11 cellular contexts compared by ENCODE assay signal in the genomic region with DNA sequence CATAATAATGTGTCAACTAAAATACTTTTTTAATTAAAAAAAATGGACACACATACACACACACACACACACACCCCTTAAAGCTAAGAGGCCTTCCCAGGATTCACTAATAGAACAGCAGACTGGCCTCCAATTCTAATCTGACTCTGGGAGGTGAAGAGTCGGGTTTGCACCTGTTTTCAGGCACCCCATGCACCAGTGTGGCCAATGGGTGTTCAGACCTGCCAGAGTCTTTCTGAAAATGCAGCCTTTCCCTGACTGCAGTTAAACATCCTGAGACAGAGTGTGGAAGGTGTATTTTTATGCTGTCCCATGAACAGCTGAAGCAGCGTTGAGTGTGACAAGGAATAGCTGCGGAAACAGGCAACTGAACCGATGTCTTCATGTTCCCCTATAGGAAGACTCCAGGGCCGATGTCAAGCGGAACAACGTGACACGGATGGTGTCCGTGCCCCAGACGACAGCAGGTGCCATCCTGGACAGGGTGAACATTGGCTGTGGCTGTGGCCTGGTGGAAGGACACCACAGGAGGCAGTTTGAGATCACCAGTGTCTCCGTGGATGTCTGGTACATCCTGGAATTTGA.
DNase-seq lines count a peak whose midpoint lies in the region; ATAC-seq, FAIRE-seq and TF ChIP-seq lines count a peak whose summit lies in the region.
"Had no signal": no experiment of that assay in that cellular context is flagged by ENCODE, and none has a peak within 500 bp of the region (broad histone marks: within the 10 kb centered on the region; RNA-seq: fewer than 3 reads in every experiment).

No MANE protein-coding gene starts in this region.

- CTCF ChIA-PET in activated CD4-positive, alpha-beta T cell treated with anti-CD3 and anti-CD28 coated beads, Interleukin-2, amount 10 ng/mL, durations not matched to agents 7 days and 5 days (lab: Charles Lee): interaction anchor here (1.4 to 6.2 kb wide), 2 partner anchors 8 to 15 kb away, joined by 5 to 35 read pairs; no protein-coding TSS in a partner anchor

- TF ChIP-seq POLR2A in H54 (IDR thresholded peaks at IDR 0.05; ENCODE audit: low read depth, low read length): no peak

- POLR2A ChIA-PET in activated CD4-positive, alpha-beta T cell treated with anti-CD3 and anti-CD28 coated beads, Interleukin-2, amount 10 ng/mL, durations not matched to agents 7 days and 5 days (lab: Charles Lee): interaction anchor here (1.2 kb wide), 1 partner anchor 60 kb away, joined by 5 read pairs; no protein-coding TSS in a partner anchor

- no peaks in the 10 kb centered on the region for H3K27me3 Mint-ChIP-seq in activated CD4-positive, alpha-beta T cell treated with anti-CD3 and anti-CD28 coated beads, Interleukin-2, amount 10 ng/mL, durations not matched to agents 7 days and 5 days
- no peaks in the 10 kb centered on the region for H3K27me3 Mint-ChIP-seq in IgD-negative memory B cell
- H3K27me3 Mint-ChIP-seq in activated T-helper 17 cell treated with anti-CD3 and anti-CD28 coated beads, Interleukin-2, amount 50 U/mL, for 72 hours: no peaks in the 10 kb centered on the region
- peaks cover 0 to 2% of the 10 kb centered on the region in 2 donors for H3K27me3 Mint-ChIP-seq in natural killer cell treated with Interleukin-12 subunit alpha and Interleukin-12 subunit beta and Interleukin-15 and Interleukin-18, amount 100 ng/mL, for 72 hours

- H3K36me3 Mint-ChIP-seq in activated CD4-positive, alpha-beta T cell treated with anti-CD3 and anti-CD28 coated beads, Interleukin-2, amount 10 ng/mL, durations not matched to agents 7 days and 5 days (ENCODE audit: low read depth): peaks cover 18% of the 10 kb centered on the region
- H3K36me3 Mint-ChIP-seq in IgD-negative memory B cell: no peaks in the 10 kb centered on the region
- H3K36me3 Mint-ChIP-seq in activated T-helper 17 cell treated with anti-CD3 and anti-CD28 coated beads, Interleukin-2, amount 50 U/mL, for 72 hours (ENCODE audit: low read depth): peaks cover 74% of the 10 kb centered on the region
- H3K36me3 Mint-ChIP-seq in natural killer cell treated with Interleukin-12 subunit alpha and Interleukin-12 subunit beta and Interleukin-15 and Interleukin-18, amount 100 ng/mL, for 72 hours: no peaks in the 10 kb centered on the region

- no peak for ATAC-seq in activated T-helper 17 cell treated with anti-CD3 and anti-CD28 coated beads, Interleukin-2, amount 50 U/mL, for 72 hours (replicated peaks)
- ATAC-seq in natural killer cell treated with Interleukin-12 subunit alpha and Interleukin-12 subunit beta and Interleukin-15 and Interleukin-18, amount 100 ng/mL, for 72 hours: no peak
- ATAC-seq in HG02981 (IDR thresholded peaks at IDR 0.05; ENCODE audit: unreplicated experiment) (no peak), HG03175 (IDR thresholded peaks at IDR 0.05; ENCODE audit: unreplicated experiment) (no peak)

- H3K9me3 Mint-ChIP-seq in activated CD4-positive, alpha-beta T cell treated with anti-CD3 and anti-CD28 coated beads, Interleukin-2, amount 10 ng/mL, durations not matched to agents 7 days and 5 days: no peaks in the 10 kb centered on the region
- H3K9me3 Mint-ChIP-seq in IgD-negative memory B cell: no peaks in the 10 kb centered on the region
- no peaks in the 10 kb centered on the region for H3K9me3 Mint-ChIP-seq in activated T-helper 17 cell treated with anti-CD3 and anti-CD28 coated beads, Interleukin-2, amount 50 U/mL, for 72 hours
- no peaks in the 10 kb centered on the region for H3K9me3 Mint-ChIP-seq in natural killer cell treated with Interleukin-12 subunit alpha and Interleukin-12 subunit beta and Interleukin-15 and Interleukin-18, amount 100 ng/mL, for 72 hours

- peaks cover 70% of the 10 kb centered on the region for H3K4me1 Mint-ChIP-seq in activated CD4-positive, alpha-beta T cell treated with anti-CD3 and anti-CD28 coated beads, Interleukin-2, amount 10 ng/mL, durations not matched to agents 7 days and 5 days
- H3K4me1 Mint-ChIP-seq in IgD-negative memory B cell: peaks cover 36 to 53% (median 40%) of the 10 kb centered on the region in 3 donors
- H3K4me1 Mint-ChIP-seq in activated T-helper 17 cell treated with anti-CD3 and anti-CD28 coated beads, Interleukin-2, amount 50 U/mL, for 72 hours: peaks cover 20% of the 10 kb centered on the region
- peaks cover 37 to 56% of the 10 kb centered on the region in 2 donors for H3K4me1 Mint-ChIP-seq in natural killer cell treated with Interleukin-12 subunit alpha and Interleukin-12 subunit beta and Interleukin-15 and Interleukin-18, amount 100 ng/mL, for 72 hours (ENCODE audit: low read depth in 2 of 2)

- DNase-seq in activated CD4-positive, alpha-beta T cell treated with anti-CD3 and anti-CD28 coated beads, Interleukin-2, amount 10 ng/mL, durations not matched to agents 7 days and 5 days: peak; percentile 19
- DNase-seq in activated CD4-positive, alpha-beta T cell treated with anti-CD3 and anti-CD28 coated beads for 48 hours: no peak
- DNase-seq in natural killer cell treated with Interleukin-12 subunit alpha and Interleukin-12 subunit beta and Interleukin-15 and Interleukin-18, amount 100 ng/mL, for 72 hours (ENCODE audit: low spot score): no peak
- no peak for DNase-seq in H54 (ENCODE audit: insufficient read length, low spot score)
- DNase-seq: dorsolateral prefrontal cortex, NCI-H774, sigmoid colon had no signal

- FAIRE-seq in H54 (lab: Jason Lieb, UNC): no peak

- peak overlapping the region; percentile 99 for H3K27ac Mint-ChIP-seq in activated CD4-positive, alpha-beta T cell treated with anti-CD3 and anti-CD28 coated beads, Interleukin-2, amount 10 ng/mL, durations not matched to agents 7 days and 5 days
- peak overlapping the region; percentile 92 to 99 (median 97) for H3K27ac Mint-ChIP-seq in IgD-negative memory B cell
- peak overlapping the region; percentile 92 for H3K27ac Mint-ChIP-seq in activated T-helper 17 cell treated with anti-CD3 and anti-CD28 coated beads, Interleukin-2, amount 50 U/mL, for 72 hours
- peak overlapping the region; percentile 79 to 98 for H3K27ac Mint-ChIP-seq in natural killer cell treated with Interleukin-12 subunit alpha and Interleukin-12 subunit beta and Interleukin-15 and Interleukin-18, amount 100 ng/mL, for 72 hours

- peak overlapping the region; percentile 86 for H3K4me3 Mint-ChIP-seq in activated CD4-positive, alpha-beta T cell treated with anti-CD3 and anti-CD28 coated beads, Interleukin-2, amount 10 ng/mL, durations not matched to agents 7 days and 5 days
- peak overlapping the region; percentile 84 to 98 (median 90) for H3K4me3 Mint-ChIP-seq in IgD-negative memory B cell
- H3K4me3 Mint-ChIP-seq in activated T-helper 17 cell treated with anti-CD3 and anti-CD28 coated beads, Interleukin-2, amount 50 U/mL, for 72 hours: peak overlapping the region; percentile 93
- H3K4me3 Mint-ChIP-seq in natural killer cell treated with Interleukin-12 subunit alpha and Interleukin-12 subunit beta and Interleukin-15 and Interleukin-18, amount 100 ng/mL, for 72 hours: peak overlapping the region; percentile 79
